8 cellular contexts compared by ENCODE assay signal in the genomic region with DNA sequence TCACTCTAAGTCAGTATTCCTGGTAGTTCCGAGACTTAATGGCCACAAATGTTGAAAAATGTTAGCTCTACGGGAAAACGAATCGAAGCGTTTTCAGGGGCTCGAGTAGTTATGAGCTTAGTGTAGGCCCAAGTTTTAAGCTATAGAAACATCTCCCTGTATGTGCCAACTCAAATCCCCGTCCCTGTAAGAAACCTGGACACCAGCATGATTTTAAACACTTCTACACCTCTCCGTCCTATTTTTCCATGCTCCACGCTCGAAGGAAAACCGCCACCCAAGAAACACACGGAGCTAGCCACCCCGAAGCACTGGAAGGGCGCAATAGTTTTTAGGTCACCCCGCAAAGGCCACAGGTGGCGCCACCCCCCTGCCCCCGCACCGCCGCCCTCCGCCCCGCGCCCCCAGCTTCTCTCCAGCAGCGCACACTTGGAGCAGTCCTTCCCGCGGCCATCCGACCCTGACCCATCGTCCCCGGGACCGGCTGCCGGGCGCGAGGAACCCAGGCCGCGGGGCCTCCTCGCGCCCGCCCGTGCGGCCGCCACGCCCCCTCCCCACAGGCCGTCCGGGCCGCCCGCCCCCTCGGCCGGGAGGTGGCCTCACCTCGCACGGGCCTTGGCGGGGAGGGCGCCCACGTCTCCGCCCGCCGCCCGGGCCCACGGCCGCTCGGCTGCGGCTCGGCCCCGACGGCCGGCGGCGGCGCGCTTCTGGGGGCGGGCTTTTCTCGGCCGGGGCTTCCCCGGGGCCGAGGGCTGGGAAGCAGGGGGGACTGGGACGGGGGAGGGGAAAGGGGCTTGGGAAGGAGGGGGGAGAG. TPM values are rescaled to one million over a fixed set of nuclear protein-coding genes. Genes with fewer than 3 reads are reported as not detected.
DNase-seq lines count a peak whose midpoint lies in the region; ATAC-seq and TF ChIP-seq lines count a peak whose summit lies in the region.

No MANE protein-coding gene starts in this region.

- peak; percentile 54 for ATAC-seq in GM19035 (IDR thresholded peaks at IDR 0.05; ENCODE audit: unreplicated experiment)
- peak; percentile 43 for ATAC-seq in HG03159 (IDR thresholded peaks at IDR 0.05; ENCODE audit: unreplicated experiment)
- peak; percentile 73 for ATAC-seq in body of pancreas

- WGBS in body of pancreas, 2 donors = 0 to 1% methylated on average over 20 to 43 of the region's 74 CpGs

- H3K36me3 ChIP-seq in CD8-positive, alpha-beta memory T cell (ENCODE audit: insufficient read depth, low read length) = no peaks in the 10 kb centered on the region
- no peaks in the 10 kb centered on the region for H3K36me3 ChIP-seq in body of pancreas (replicated peaks in 1 of 2; ENCODE audit: insufficient read depth in 1 of 2, low read depth in 2 of 2)

- H3K9me3 Mint-ChIP-seq in CD8-positive, alpha-beta memory T cell = no peaks in the 10 kb centered on the region

- TF ChIP-seq POLR2A in body of pancreas (IDR thresholded peaks at IDR 0.05) = no peak

- H3K4me1 Mint-ChIP-seq in CD8-positive, alpha-beta memory T cell = peaks cover 44 to 62% (median 48%) of the 10 kb centered on the region in 3 donors

- intact Hi-C loops in body of pancreas (cut with DNase I) = no loop called here

- peaks cover 24% of the 10 kb centered on the region for H3K4me1 ChIP-seq in CD8-positive, alpha-beta memory T cell (ENCODE audit: insufficient read depth, low read length)
- H3K4me1 ChIP-seq in body of pancreas = peaks cover 24% of the 10 kb centered on the region

- H3K27ac ChIP-seq in CD8-positive, alpha-beta memory T cell (ENCODE audit: low read depth, low read length) = peak overlapping the region; percentile 85
- peak overlapping the region; percentile 86 to 95 (median 90) for H3K27ac ChIP-seq in body of pancreas

- POLR2A ChIA-PET in CD8-positive, alpha-beta memory T cell (lab: Charles Lee) = interaction anchor here (0.5 to 1.4 kb wide), 4 partner anchors 28 to 746 kb away, joined by 3 to 6 read pairs (median 4); no protein-coding TSS in a partner anchor

- H3K4me3 ChIP-seq in CD8-positive, alpha-beta memory T cell (ENCODE audit: low read length) = peak overlapping the region; percentile 59
- H3K4me3 ChIP-seq in body of pancreas = peak overlapping the region; percentile 27 to 28

- H3K36me3 Mint-ChIP-seq in CD8-positive, alpha-beta memory T cell = peaks cover 0 to 24% (median 0%) of the 10 kb centered on the region in 3 donors

- DNase-seq in CD8-positive, alpha-beta memory T cell = peak in 2 of 5 donors; percentile 32 to 63
- peak; percentile 56 for DNase-seq in RKO (ENCODE audit: low spot score)
- peak in 2 of 4 donors; percentile 49 to 63 for DNase-seq in body of pancreas
- DNase-seq in inferior parietal cortex (ENCODE audit: extremely low spot score) = peak; percentile 40
- peak; percentile 33 for DNase-seq in stimulated activated CD8-positive, alpha-beta memory T cell treated with anti-CD3 and anti-CD28 coated beads, Interleukin-15, amount 100 ng/mL, for 1 hour (ENCODE audit: low read depth)
- DNase-seq in effector CD8-positive, alpha-beta T cell (lab: John Stamatoyannopoulos, UW) = no peak

- no peaks in the 10 kb centered on the region for H3K9me3 ChIP-seq in CD8-positive, alpha-beta memory T cell (ENCODE audit: low read length)
- H3K9me3 ChIP-seq in body of pancreas = no peaks in the 10 kb centered on the region

- H3K27ac Mint-ChIP-seq in CD8-positive, alpha-beta memory T cell = peak overlapping the region; percentile 91 to 100 (median 100)

- no peaks in the 10 kb centered on the region for H3K27me3 ChIP-seq in CD8-positive, alpha-beta memory T cell (ENCODE audit: insufficient read depth, low read length, poor library complexity, severe bottlenecking)
- H3K27me3 ChIP-seq in body of pancreas = no peaks in the 10 kb centered on the region

- peak in 1 of 7 experiments; percentile 8 for TF ChIP-seq CTCF in body of pancreas (IDR thresholded peaks at IDR 0.05)

- CTCF ChIA-PET in CD8-positive, alpha-beta memory T cell (lab: Charles Lee) = interaction anchor here (0.6 to 1.5 kb wide), 5 partner anchors 9 to 215 kb away, joined by 3 to 6 read pairs (median 3); partner anchors contain the start of genes GLI1 and INHBE

- no peaks in the 10 kb centered on the region for H3K27me3 Mint-ChIP-seq in CD8-positive, alpha-beta memory T cell

- peak overlapping the region; percentile 91 to 100 (median 99) for H3K4me3 Mint-ChIP-seq in CD8-positive, alpha-beta memory T cell

RNA-seq across cellular contexts. Expression of gene R3HDM2, which starts 0.5 kb away (rescaled TPM):
- 10 to 100 TPM; 28.2 to 36.8 TPM for total RNA-seq in CD8-positive, alpha-beta memory T cell
- 15.1 TPM for polyA plus RNA-seq in CD8-positive, alpha-beta memory T cell
- 10 to 100 TPM; 16.1 to 41.9 TPM for total RNA-seq in body of pancreas

RNA-seq across cellular contexts. Expression of gene INHBC, which starts 4.3 kb away (rescaled TPM):
- under 1 TPM; 0.11 TPM for total RNA-seq in CD8-positive, alpha-beta memory T cell
- polyA plus RNA-seq in CD8-positive, alpha-beta memory T cell = not detected
- total RNA-seq in body of pancreas = not detected

RNA-seq across cellular contexts. Expression of gene INHBE, which starts 24.8 kb away (rescaled TPM):
- under 1 TPM; 0.38 to 0.61 TPM for total RNA-seq in CD8-positive, alpha-beta memory T cell
- polyA plus RNA-seq in CD8-positive, alpha-beta memory T cell = not detected
- total RNA-seq in body of pancreas = not detected

RNA-seq across cellular contexts. Expression of gene GLI1, which starts 29.3 kb away (rescaled TPM):
- total RNA-seq in CD8-positive, alpha-beta memory T cell = under 1 TPM; 0.55 to 0.75 TPM
- polyA plus RNA-seq in CD8-positive, alpha-beta memory T cell = 0.32 TPM
- 1 to 10 TPM in 1 of 2 donors, not detected in 1; 1.0 TPM for total RNA-seq in body of pancreas

RNA-seq across cellular contexts. Expression of gene ARHGAP9, which starts 49.3 kb away (rescaled TPM):
- 100 to 1,000 TPM; 116 to 121 TPM for total RNA-seq in CD8-positive, alpha-beta memory T cell
- 181 TPM for polyA plus RNA-seq in CD8-positive, alpha-beta memory T cell
- 10 to 100 TPM in 1 of 2 donors, not detected in 1; 18.9 TPM for total RNA-seq in body of pancreas
